Comparison of ENCODE assay signal across 8 cellular contexts in genomic region chr4:173013232-173013932, GRCh38.
DNase-seq lines count a peak whose midpoint lies in the region; ATAC-seq and TF ChIP-seq lines count a peak whose summit lies in the region.

No MANE protein-coding gene starts in this region.

- H3F3A ChIP-seq in PC-9 (ENCODE audit: insufficient read depth, low read depth): no peaks in the 10 kb centered on the region

- H3K79me2 ChIP-seq in PC-9 (ENCODE audit: low read depth): no peaks in the 10 kb centered on the region

- no peaks in the 10 kb centered on the region for H4K20me1 ChIP-seq in PC-9 (ENCODE audit: insufficient read depth)

- POLR2A ChIA-PET in PC-9 (lab: Charles Lee; ENCODE audit: unreplicated experiment): interaction anchor here (0.6 kb wide), 1 partner anchor 297 kb away, joined by 3 read pairs; no protein-coding TSS in a partner anchor

- H3K9me3 ChIP-seq in PC-9 (ENCODE audit: insufficient read depth, low read depth): no peaks in the 10 kb centered on the region

- H3K27me3 ChIP-seq in PC-9 (ENCODE audit: insufficient read depth, low read depth): no peaks in the 10 kb centered on the region

- ATAC-seq in HG03342 (IDR thresholded peaks at IDR 0.05; ENCODE audit: unreplicated experiment) (peak; percentile 58), Right ventricle myocardium superior (ENCODE audit: poor library complexity) (peak; percentile 79)

- TF ChIP-seq CTCF in PC-9 (conservative IDR thresholded peaks at IDR 0.05): peak; percentile 79
- peak; percentile 62 for TF ChIP-seq CTCF in retinal pigment epithelial cell (conservative IDR thresholded peaks at IDR 0.05; ENCODE audit: low read depth, low read length)

- H3K36me3 ChIP-seq in PC-9 (ENCODE audit: low read depth): no peaks in the 10 kb centered on the region

- H3K4me3 ChIP-seq in PC-9 (no peak overlapping the region), retinal pigment epithelial cell (ENCODE audit: low read length) (no peak overlapping the region)

- H3K4me1 ChIP-seq in PC-9 (replicated peaks; ENCODE audit: insufficient read depth): peaks cover 11% of the 10 kb centered on the region

- no peaks in the 10 kb centered on the region for H3K9me2 ChIP-seq in PC-9 (ENCODE audit: insufficient read depth)

- H3K4me2 ChIP-seq in PC-9: peak overlapping the region; percentile 23; the same call in 1 of the 2 replicates

- peak; percentile 45 for DNase-seq in NCI-H510A treated with DMSO at 0.1 percent for 48 hours (lab: John Stamatoyannopoulos, UW)
- no peak for DNase-seq in NCI-H510A (lab: John Stamatoyannopoulos, UW)
- peak in 1 of 2 experiments; percentile 41 for DNase-seq in PC-9
- peak; percentile 72 for DNase-seq in activated effector memory CD4-positive, alpha-beta T cell treated with anti-CD3 and anti-CD28 coated beads, Interleukin-2, amount 50 U/mL, for 16 hours
- DNase-seq in Right ventricle myocardium superior: no peak
- no peak for DNase-seq in retinal pigment epithelial cell (ENCODE audit: low read depth)
- no peak for DNase-seq in cortex of kidney (lab: John Stamatoyannopoulos, UW)

- no peak overlapping the region for H2AFZ ChIP-seq in PC-9

- CTCF ChIA-PET in PC-9 (lab: Charles Lee): interaction anchor here (0.5 to 2.1 kb wide), 16 partner anchors 11 to 437 kb away, joined by 3 to 27 read pairs (median 4); partner anchors contain the start of gene GALNT7

- intact Hi-C loops in PC-9 (cut with micrococcal nuclease; ENCODE audit: unreplicated experiment) (loop anchor here (1.0 to 5.0 kb wide), 5 partner anchors 154 to 404 kb away; partner anchors contain the start of gene GALNT7), Right ventricle myocardium superior (cut with DNase I) (loop anchor here (5.0 kb wide), 1 partner anchor 244 kb away; no protein-coding TSS in a partner anchor)

- no TSS peak for BruUV-seq in PC-9 (replicated peaks; lab: Mats Ljungman, UMichigan)

- no peak overlapping the region for H3K27ac ChIP-seq in PC-9

Comparison
In these comparisons a context has a peak if more than half of its experiments do, and no peak if none do; other contexts are left out.
1. DNase-seq: peak in NCI-H510A treated with DMSO at 0.1 percent for 48 hours (single experiment) and activated effector memory CD4-positive, alpha-beta T cell treated with anti-CD3 and anti-CD28 coated beads, Interleukin-2, amount 50 U/mL, for 16 hours (single experiment); none in NCI-H510A (single experiment), Right ventricle myocardium superior (single experiment), retinal pigment epithelial cell (single experiment) and cortex of kidney (single experiment).